1 cellular context compared by ENCODE assay signal in genomic region chr11:17606206-17607082, GRCh38.
A peak's percentile ranks its signal among the peaks of the same experiment; 100 is the strongest.
TF ChIP-seq lines count a peak whose summit lies in the region.

No MANE protein-coding gene starts in this region.

TF ChIP-seq in K562, 482 proteins besides CTCF, POLR2A, EP300 and RAD21 (continued from another document):
- TF ChIP-seq ZBTB7A (IDR thresholded peaks at IDR 0.05; ENCODE audit: borderline replicate concordance, control insufficient read depth, low read depth, low read length): no peak
- TF ChIP-seq DPF2 (IDR thresholded peaks at IDR 0.05): no peak
- no peak for TF ChIP-seq ZNF197 (CRISPR knock-in tag; IDR thresholded peaks at IDR 0.05; ENCODE audit: low read depth)
- no peak for TF ChIP-seq FOXA3 (CRISPR knock-in tag; conservative IDR thresholded peaks at IDR 0.05 in 1 of 2, IDR thresholded peaks at IDR 0.05 in 1 of 2)
- TF ChIP-seq MECOM (CRISPR knock-in tag; IDR thresholded peaks at IDR 0.05): no peak
- no peak for TF ChIP-seq ZKSCAN8 (CRISPR knock-in tag; IDR thresholded peaks at IDR 0.05)
- TF ChIP-seq KDM1A (IDR thresholded peaks at IDR 0.05): 0 out of 4 replicates have a peak, but pooled peaks of 1 of the 2 experiments have one; percentile 14
- no peak for TF ChIP-seq HOMEZ (CRISPR knock-in tag; IDR thresholded peaks at IDR 0.05)
- no peak for TF ChIP-seq ZMIZ1 (IDR thresholded peaks at IDR 0.05; ENCODE audit: low read depth in 2 of 2, low read length in 2 of 2)
- TF ChIP-seq PKNOX1 (IDR thresholded peaks at IDR 0.05): peak; percentile 76
- no peak for TF ChIP-seq NCOA2 (IDR thresholded peaks at IDR 0.05; ENCODE audit: partially characterized antibody in 2 of 2)
- TF ChIP-seq TCF3 (CRISPR knock-in tag; IDR thresholded peaks at IDR 0.05): no peak
- TF ChIP-seq WHSC1 (IDR thresholded peaks at IDR 0.05; ENCODE audit: low read length): no peak
- TF ChIP-seq TCF7L2 (IDR thresholded peaks at IDR 0.05; ENCODE audit: low read depth, low read length): no peak
- TF ChIP-seq CUX1 (CRISPR knock-in tag; IDR thresholded peaks at IDR 0.05): no peak
- no peak for TF ChIP-seq UBTF (IDR thresholded peaks at IDR 0.05; ENCODE audit: borderline replicate concordance in 1 of 2, low read depth in 2 of 2, low read length in 2 of 2)
- TF ChIP-seq PBX2 (CRISPR knock-in tag; IDR thresholded peaks at IDR 0.05; ENCODE audit: low read depth): no peak
- peak; percentile 81 for TF ChIP-seq PBX2 (tag; conservative IDR thresholded peaks at IDR 0.05; ENCODE audit: low read depth)
- no peak for TF ChIP-seq TAF15 (IDR thresholded peaks at IDR 0.05; ENCODE audit: low read depth, low read length)
- TF ChIP-seq CREB5 (CRISPR knock-in tag; IDR thresholded peaks at IDR 0.05): no peak
- TF ChIP-seq GATA2 (CRISPR knock-in tag; IDR thresholded peaks at IDR 0.05): no peak
- TF ChIP-seq ZNF140 (CRISPR knock-in tag; IDR thresholded peaks at IDR 0.05): no peak
- no peak for TF ChIP-seq ZNF766 (CRISPR knock-in tag; conservative IDR thresholded peaks at IDR 0.05)
- TF ChIP-seq NFXL1 (CRISPR knock-in tag; IDR thresholded peaks at IDR 0.05): no peak
- no peak for TF ChIP-seq TAF7 (tag; IDR thresholded peaks at IDR 0.05)
- TF ChIP-seq ZEB2 (IDR thresholded peaks at IDR 0.05): no peak
- TF ChIP-seq MAX (CRISPR knock-in tag; IDR thresholded peaks at IDR 0.05): no peak
- no peak for TF ChIP-seq U2AF1 (optimal IDR thresholded peaks at IDR 0.05; ENCODE audit: low read depth, low read length)
- TF ChIP-seq CAMTA2 (CRISPR knock-in tag; conservative IDR thresholded peaks at IDR 0.05): no peak
- no peak for TF ChIP-seq RB1 (IDR thresholded peaks at IDR 0.05; ENCODE audit: low read depth)
- TF ChIP-seq TCFL5 (CRISPR knock-in tag; conservative IDR thresholded peaks at IDR 0.05): no peak
- TF ChIP-seq RFX5 (IDR thresholded peaks at IDR 0.05; ENCODE audit: low read depth, low read length): no peak
- TF ChIP-seq MLLT1 (IDR thresholded peaks at IDR 0.05): no peak
- TF ChIP-seq TSHZ1 (CRISPR knock-in tag; IDR thresholded peaks at IDR 0.05): no peak
